ENCODE assay signal across 9 cellular contexts in genomic region chr5:96605144-96605543, GRCh38.
"Had no signal": no experiment of that assay in that cellular context is flagged by ENCODE, and none has a peak within 500 bp of the region (broad histone marks: within the 10 kb centered on the region; RNA-seq: fewer than 3 reads in every experiment).

No MANE protein-coding gene starts in this region.

- H3K9me3 Mint-ChIP-seq: GM23338, HFFc6 had no signal

- H3K4me3 Mint-ChIP-seq: GM23338, H9, HFFc6 had no signal

- H3K27ac ChIP-seq: GM23248 had no signal

- H3K4me3 ChIP-seq: GM23248, GM23338, HAP-1 had no signal

- H3K27ac Mint-ChIP-seq: GM23338, H9, HFFc6 had no signal

- ATAC-seq: GM23338, HCT116 had no signal

- H3K9me3 ChIP-seq: HAP-1 had no signal

- H3K36me3 ChIP-seq: HAP-1 had no signal

- DNase-seq: GOT3, H7, H9, HCEC 1CT, HFFc6 had no signal

- H3K4me1 Mint-ChIP-seq: GM23338 had no signal

- H2AFZ ChIP-seq: GM23248, GM23338 had no signal

- H3K9ac ChIP-seq: GM23248 had no signal

- H3K4me2 ChIP-seq: GM23338 had no signal
